Comparison of ENCODE assay signal across 1 cellular context in genomic region chr11:108915666-108916065, GRCh38.
TF ChIP-seq lines count a peak whose summit lies in the region.

No MANE protein-coding gene starts in this region.

TF ChIP-seq in HCT116, 20 proteins besides CTCF, POLR2A, EP300 and RAD21 (continued from another document):
- TF ChIP-seq, protein P1, sequence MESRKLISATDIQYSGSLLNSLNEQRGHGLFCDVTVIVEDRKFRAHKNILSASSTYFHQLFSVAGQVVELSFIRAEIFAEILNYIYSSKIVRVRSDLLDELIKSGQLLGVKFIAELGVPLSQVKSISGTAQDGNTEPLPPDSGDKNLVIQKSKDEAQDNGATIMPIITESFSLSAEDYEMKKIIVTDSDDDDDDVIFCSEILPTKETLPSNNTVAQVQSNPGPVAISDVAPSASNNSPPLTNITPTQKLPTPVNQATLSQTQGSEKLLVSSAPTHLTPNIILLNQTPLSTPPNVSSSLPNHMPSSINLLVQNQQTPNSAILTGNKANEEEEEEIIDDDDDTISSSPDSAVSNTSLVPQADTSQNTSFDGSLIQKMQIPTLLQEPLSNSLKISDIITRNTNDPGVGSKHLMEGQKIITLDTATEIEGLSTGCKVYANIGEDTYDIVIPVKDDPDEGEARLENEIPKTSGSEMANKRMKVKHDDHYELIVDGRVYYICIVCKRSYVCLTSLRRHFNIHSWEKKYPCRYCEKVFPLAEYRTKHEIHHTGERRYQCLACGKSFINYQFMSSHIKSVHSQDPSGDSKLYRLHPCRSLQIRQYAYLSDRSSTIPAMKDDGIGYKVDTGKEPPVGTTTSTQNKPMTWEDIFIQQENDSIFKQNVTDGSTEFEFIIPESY (IDR thresholded peaks at IDR 0.05; ENCODE audit: extremely low read depth, insufficient replicate concordance, low read length) = no peak
- TF ChIP-seq ZNF274 (IDR thresholded peaks at IDR 0.05; ENCODE audit: low read depth, low read length) = no peak
- TF ChIP-seq CBX3 (IDR thresholded peaks at IDR 0.05; ENCODE audit: low read depth) = no peak
- no peak for TF ChIP-seq SP1 (IDR thresholded peaks at IDR 0.05; ENCODE audit: low read depth)
- TF ChIP-seq SIN3A (IDR thresholded peaks at IDR 0.05; ENCODE audit: low read depth) = no peak
- TF ChIP-seq SRF (IDR thresholded peaks at IDR 0.05; ENCODE audit: low read depth) = no peak
- TF ChIP-seq EZH2 (IDR thresholded peaks at IDR 0.05) = no peak
- TF ChIP-seq, protein P2, sequence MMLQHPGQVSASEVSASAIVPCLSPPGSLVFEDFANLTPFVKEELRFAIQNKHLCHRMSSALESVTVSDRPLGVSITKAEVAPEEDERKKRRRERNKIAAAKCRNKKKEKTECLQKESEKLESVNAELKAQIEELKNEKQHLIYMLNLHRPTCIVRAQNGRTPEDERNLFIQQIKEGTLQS (IDR thresholded peaks at IDR 0.05) = no peak
- TF ChIP-seq EGR1 (IDR thresholded peaks at IDR 0.05; ENCODE audit: low read depth) = no peak
- no peak for TF ChIP-seq JUND (IDR thresholded peaks at IDR 0.05)
- TF ChIP-seq ELF1 (IDR thresholded peaks at IDR 0.05; ENCODE audit: borderline replicate concordance, low read depth) = no peak
- TF ChIP-seq, protein P3, sequence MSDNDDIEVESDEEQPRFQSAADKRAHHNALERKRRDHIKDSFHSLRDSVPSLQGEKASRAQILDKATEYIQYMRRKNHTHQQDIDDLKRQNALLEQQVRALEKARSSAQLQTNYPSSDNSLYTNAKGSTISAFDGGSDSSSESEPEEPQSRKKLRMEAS (IDR thresholded peaks at IDR 0.05) = no peak
- TF ChIP-seq EZH2phosphoT487 (IDR thresholded peaks at IDR 0.05; ENCODE audit: borderline replicate concordance) = no peak
TF ChIP-seq in HCT116: peak in this region for 0.
